ENCODE assay signal across 8 cellular contexts in genomic region chr2:137336067-137336466, GRCh38.
"Had no signal": no experiment of that assay in that cellular context is flagged by ENCODE, and none has a peak within 500 bp of the region (broad histone marks: within the 10 kb centered on the region; RNA-seq: fewer than 3 reads in every experiment).

No MANE protein-coding gene starts in this region.

- H3K9ac ChIP-seq: GM23248 had no signal

- ATAC-seq: HCT116 had no signal

- H2AFZ ChIP-seq: GM23248 had no signal

- H3K9me3 ChIP-seq: HAP-1 had no signal

- DNase-seq: GM23248, GOT3, H7, HFFc6, KG1 had no signal

- H3K36me3 ChIP-seq: HAP-1 had no signal

- H3K4me3 ChIP-seq: GM23248, HAP-1 had no signal

- H3K27ac ChIP-seq: GM23248, HL-60 had no signal
